Comparison of ENCODE assay signal across 14 cellular contexts in the genomic region with DNA sequence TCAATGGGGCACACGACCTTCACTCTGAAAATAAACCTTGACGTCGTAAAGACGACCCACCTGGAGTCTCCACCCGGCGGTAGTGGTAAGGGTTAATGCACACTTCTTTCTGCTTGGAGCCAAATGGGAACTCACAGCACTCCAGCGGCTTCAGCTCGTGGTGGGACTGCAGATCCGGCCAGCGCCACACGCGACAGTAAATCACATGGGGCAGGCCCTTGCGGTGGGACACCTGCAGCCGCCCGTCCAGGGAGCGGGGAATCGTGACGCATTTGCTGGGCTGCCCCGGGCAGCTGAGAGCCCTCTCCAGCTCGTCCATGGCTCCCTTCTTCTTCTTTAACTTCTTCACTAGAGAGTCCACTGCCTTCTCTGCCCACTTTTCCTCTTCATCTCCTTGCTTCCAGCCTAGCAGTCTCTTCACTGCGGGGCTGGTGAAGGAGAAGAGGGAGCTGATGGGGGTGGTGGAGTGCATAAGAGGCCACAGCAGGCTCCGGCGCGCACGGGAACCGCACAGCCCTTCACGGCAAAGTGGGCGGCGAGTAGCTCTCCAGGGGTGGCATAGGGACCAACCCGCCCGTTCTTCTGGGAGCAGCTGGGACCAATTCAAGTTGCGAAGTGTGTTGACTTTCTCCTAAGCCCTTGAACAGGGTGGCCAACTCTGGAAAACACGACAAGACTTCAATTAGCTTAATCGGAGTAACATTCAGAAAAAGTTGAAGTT.
"Had no signal": no experiment of that assay in that cellular context is flagged by ENCODE, and none has a peak within 500 bp of the region (broad histone marks: within the 10 kb centered on the region; RNA-seq: fewer than 3 reads in every experiment).

No MANE protein-coding gene starts in this region.

- DNase-seq: effector memory CD8-positive, alpha-beta T cell; glutamatergic neuron; islet precursor cell; left ventricle myocardium inferior; mesendoderm; naive B cell; small intestine; stimulated activated CD4-positive, alpha-beta T cell treated with anti-CD3 and anti-CD28 coated beads, Interleukin-12 subunit alpha, Interleukin-12 subunit beta, amount 100 ng/mL, for 4 hours; stimulated activated naive CD4-positive, alpha-beta T cell treated with Interleukin-2 at 50 U/mL for 16 hours had no signal

- H3K4me3 ChIP-seq: esophagus muscularis mucosa, gastroesophageal sphincter, left ventricle myocardium inferior, vagina had no signal

- H3K36me3 ChIP-seq: left ventricle myocardium inferior, vagina had no signal

- H3K4me1 ChIP-seq: vagina had no signal

- H3K27me3 ChIP-seq: esophagus muscularis mucosa, gastroesophageal sphincter, vagina had no signal

- H3K27ac ChIP-seq: epithelial cell of prostate, esophagus muscularis mucosa, gastroesophageal sphincter, left ventricle myocardium inferior, vagina had no signal

- FAIRE-seq: colon, small intestine had no signal

- ATAC-seq: effector memory CD8-positive, alpha-beta T cell; gastroesophageal sphincter had no signal

- H3K9me3 ChIP-seq: esophagus muscularis mucosa, gastroesophageal sphincter, left ventricle myocardium inferior, vagina had no signal
